9 cellular contexts compared by ENCODE assay signal in the genomic region with DNA sequence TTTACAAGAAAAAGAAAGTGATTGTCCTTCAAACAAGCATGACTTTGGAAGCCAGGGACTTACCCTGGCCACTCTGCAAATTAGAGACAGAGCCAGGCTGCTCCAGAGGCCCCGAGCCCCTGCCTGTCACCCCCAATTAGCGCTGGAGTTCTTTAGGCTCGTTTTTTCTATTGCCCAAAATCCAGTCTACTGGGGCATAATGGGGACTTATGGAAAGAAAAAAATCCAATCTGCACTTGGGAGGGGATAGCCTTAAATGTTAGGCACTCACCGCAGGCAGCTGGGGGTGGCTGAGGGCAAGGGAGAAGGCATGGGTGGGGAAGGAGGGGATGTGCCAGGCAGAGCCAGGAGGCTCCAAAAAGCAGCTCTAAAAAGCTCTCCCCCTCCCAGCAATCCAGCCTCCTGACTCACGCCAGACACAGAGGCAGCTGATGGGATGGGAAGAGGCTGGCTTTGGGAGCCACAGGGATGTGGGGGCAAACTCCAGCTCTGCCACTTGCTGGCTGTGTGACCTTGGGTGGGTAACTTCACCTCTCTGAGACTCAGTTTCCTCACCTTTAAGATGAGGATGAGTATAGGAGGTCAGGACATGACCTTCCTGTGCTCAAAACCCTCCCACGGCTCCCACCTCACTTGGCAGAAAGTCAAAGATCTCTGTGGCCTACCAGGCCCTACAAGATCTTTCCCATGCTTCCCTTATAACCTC.
DNase-seq lines count a peak whose midpoint lies in the region; ATAC-seq, FAIRE-seq and TF ChIP-seq lines count a peak whose summit lies in the region.
"Had no signal": no experiment of that assay in that cellular context is flagged by ENCODE, and none has a peak within 500 bp of the region (broad histone marks: within the 10 kb centered on the region; RNA-seq: fewer than 3 reads in every experiment).

No MANE protein-coding gene starts in this region.

- no peak for TF ChIP-seq POLR2A in ovary (IDR thresholded peaks at IDR 0.05)

- H3K4me3 Mint-ChIP-seq in CD4-positive, alpha-beta memory T cell, result peak overlapping the region in 7 of 8 donors; percentile 53 to 79 (median 69)

- WGBS in ovary, 3 donors, result 28 to 56% (median 55%) methylated on average over 6 of the region's 6 CpGs

- H3K9me3 Mint-ChIP-seq in CD4-positive, alpha-beta memory T cell, result no peaks in the 10 kb centered on the region

- FAIRE-seq in D721Med (lab: Jason Lieb, UNC), result no peak
- FAIRE-seq: pancreas had no signal

- DNase-seq in CD4-positive, alpha-beta memory T cell, result no peak
- DNase-seq in NCI-H226 (peak; percentile 97), ovary (peak in 2 of 5 donors; percentile 41 to 53), NCI-H1092 (lab: John Stamatoyannopoulos, UW) (no peak), D721Med (ENCODE audit: insufficient read length, low spot score) (no peak)
- no peak for DNase-seq in effector memory CD4-positive, alpha-beta T cell
- DNase-seq: pancreas had no signal

- H3K27me3 Mint-ChIP-seq in CD4-positive, alpha-beta memory T cell, result no peaks in the 10 kb centered on the region

- TF ChIP-seq CTCF in ovary (IDR thresholded peaks at IDR 0.05), result no peak
- no peak for TF ChIP-seq CTCF in D721Med (IDR thresholded peaks at IDR 0.05; ENCODE audit: insufficient read depth, missing control alignments)

- H3K4me3 ChIP-seq in CD4-positive, alpha-beta memory T cell (ENCODE audit: low read length in 2 of 2), result peak overlapping the region in 1 of 2 donors; percentile 40
- H3K4me3 ChIP-seq in effector memory CD4-positive, alpha-beta T cell (ENCODE audit: insufficient read depth, low read depth, low read length, poor library complexity, severe bottlenecking), result peak overlapping the region; percentile 39
- H3K4me3 ChIP-seq in ovary, result peak overlapping the region; percentile 12
- H3K4me3 ChIP-seq: pancreas had no signal

- H3K27ac ChIP-seq in CD4-positive, alpha-beta memory T cell (ENCODE audit: low read depth, low read length), result peak overlapping the region; percentile 10
- H3K27ac ChIP-seq in effector memory CD4-positive, alpha-beta T cell (ENCODE audit: insufficient read depth, low read length, poor library complexity, severe bottlenecking), result peak overlapping the region; percentile 28
- peak overlapping the region; percentile 19 to 56 for H3K27ac ChIP-seq in ovary

- intact Hi-C loops in CD4-positive, alpha-beta memory T cell (cut with micrococcal nuclease), result loop anchor here (2.0 kb wide), 1 partner anchor 47 kb away; no protein-coding TSS in a partner anchor
- intact Hi-C loops in ovary (cut with DNase I), result no loop called here

- peaks cover 20 to 35% (median 23%) of the 10 kb centered on the region in 4 donors for H3K4me1 Mint-ChIP-seq in CD4-positive, alpha-beta memory T cell

- H3K4me1 ChIP-seq in CD4-positive, alpha-beta memory T cell (ENCODE audit: insufficient read depth, low read length), result peaks cover 32% of the 10 kb centered on the region
- peaks cover 16% of the 10 kb centered on the region for H3K4me1 ChIP-seq in effector memory CD4-positive, alpha-beta T cell (ENCODE audit: control insufficient read depth, insufficient read depth, low read length, poor library complexity, severe bottlenecking)
- no peaks in the 10 kb centered on the region for H3K4me1 ChIP-seq in ovary (ENCODE audit: insufficient read depth)

- ATAC-seq in GM18520 (IDR thresholded peaks at IDR 0.05; ENCODE audit: unreplicated experiment), result no peak
- ATAC-seq in HG02981 (IDR thresholded peaks at IDR 0.05; ENCODE audit: unreplicated experiment), result no peak

- POLR2A ChIA-PET in CD4-positive, alpha-beta memory T cell (lab: Charles Lee; ENCODE audit: partially characterized antibody), result interaction anchor here (0.6 to 1.6 kb wide), 5 partner anchors 10 to 464 kb away, joined by 3 to 4 read pairs (median 3); no protein-coding TSS in a partner anchor

- CTCF ChIA-PET in CD4-positive, alpha-beta memory T cell (lab: Charles Lee; ENCODE audit: partially characterized antibody), result interaction anchor here (1.0 kb wide), 1 partner anchor 125 kb away, joined by 4 read pairs; no protein-coding TSS in a partner anchor

- peak overlapping the region; percentile 39 to 87 (median 77) for H3K27ac Mint-ChIP-seq in CD4-positive, alpha-beta memory T cell

- no peaks in the 10 kb centered on the region for H3K36me3 Mint-ChIP-seq in CD4-positive, alpha-beta memory T cell

- H3K36me3 ChIP-seq in CD4-positive, alpha-beta memory T cell (ENCODE audit: insufficient read depth, low read length), result no peaks in the 10 kb centered on the region
- no peaks in the 10 kb centered on the region for H3K36me3 ChIP-seq in effector memory CD4-positive, alpha-beta T cell (ENCODE audit: control insufficient read depth, insufficient read depth, low read length)
- H3K36me3 ChIP-seq in ovary, result no peaks in the 10 kb centered on the region
- H3K36me3 ChIP-seq: pancreas had no signal

- TF ChIP-seq EP300 in ovary (IDR thresholded peaks at IDR 0.05), result no peak

- H3K9me3 ChIP-seq in CD4-positive, alpha-beta memory T cell (ENCODE audit: control insufficient read depth in 1 of 2, low read length in 2 of 2), result no peaks in the 10 kb centered on the region
- no peaks in the 10 kb centered on the region for H3K9me3 ChIP-seq in effector memory CD4-positive, alpha-beta T cell (ENCODE audit: control insufficient read depth, low read length)
- H3K9me3 ChIP-seq in ovary, result no peaks in the 10 kb centered on the region
- H3K9me3 ChIP-seq: pancreas had no signal

- H3K27me3 ChIP-seq in CD4-positive, alpha-beta memory T cell (ENCODE audit: insufficient read depth, low read length), result no peaks in the 10 kb centered on the region
- no peaks in the 10 kb centered on the region for H3K27me3 ChIP-seq in effector memory CD4-positive, alpha-beta T cell (replicated peaks; ENCODE audit: control insufficient read depth, insufficient read depth, low read length, poor library complexity, severe bottlenecking)
- no peaks in the 10 kb centered on the region for H3K27me3 ChIP-seq in ovary
- H3K27me3 ChIP-seq: pancreas had no signal
